Comparison of ENCODE assay signal across 9 cellular contexts in the genomic region with DNA sequence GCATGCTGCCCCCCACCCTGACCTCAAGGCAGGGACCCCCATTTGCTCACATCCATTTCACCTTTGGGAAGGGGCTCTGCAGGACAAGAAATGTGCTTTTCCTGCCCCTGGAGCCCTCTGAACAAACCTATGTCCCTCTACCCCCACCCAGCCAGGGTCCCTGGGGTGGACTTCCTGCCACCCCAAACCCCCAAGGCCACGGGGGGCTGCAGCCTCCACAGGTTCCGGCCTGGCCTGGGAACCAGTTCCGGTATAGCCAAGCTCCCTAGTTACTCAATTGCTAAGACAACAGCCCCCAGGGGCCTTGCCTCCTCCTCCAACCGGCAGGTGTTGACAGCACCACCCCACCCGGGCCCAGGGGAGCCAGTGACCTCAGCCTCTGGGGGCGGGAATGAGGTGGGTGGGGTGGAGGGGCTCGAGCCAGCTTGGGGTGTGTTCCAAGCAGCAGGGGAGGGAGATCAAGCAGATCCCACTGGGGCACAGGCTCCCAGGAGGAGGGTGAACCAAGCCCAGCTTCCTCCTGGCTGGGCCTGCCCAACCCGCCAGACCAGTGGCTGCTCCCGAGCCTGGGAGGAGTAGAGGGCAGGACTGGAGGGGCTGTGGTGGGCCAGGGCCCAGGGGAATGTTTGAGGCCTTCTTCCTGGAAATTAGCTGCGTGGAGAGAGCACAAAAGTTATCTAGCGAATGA. TPM values are rescaled to one million over a fixed set of nuclear protein-coding genes. Genes with fewer than 3 reads are reported as not detected.
DNase-seq lines count a peak whose midpoint lies in the region; ATAC-seq and TF ChIP-seq lines count a peak whose summit lies in the region.
"Had no signal": no experiment of that assay in that cellular context is flagged by ENCODE, and none has a peak within 500 bp of the region (broad histone marks: within the 10 kb centered on the region; RNA-seq: fewer than 3 reads in every experiment).

No MANE protein-coding gene starts in this region.

- no peaks in the 10 kb centered on the region for H3K27me3 ChIP-seq in cardiac muscle cell
- peaks cover 0 to 10% (median 4%) of the 10 kb centered on the region in 3 donors for H3K27me3 ChIP-seq in skeletal muscle tissue (ENCODE audit: control insufficient read depth in 3 of 3, insufficient read depth in 3 of 3, low read length in 3 of 3)
- H3K27me3 ChIP-seq in CD8-positive, alpha-beta memory T cell (ENCODE audit: insufficient read depth, low read length, poor library complexity, severe bottlenecking): no peaks in the 10 kb centered on the region

- H3K4me3 Mint-ChIP-seq in CD8-positive, alpha-beta memory T cell: peak overlapping the region in 1 of 7 donors; percentile 83
- no peak overlapping the region for H3K4me3 Mint-ChIP-seq in endothelial cell (ENCODE audit: unreplicated experiment)
- H3K4me3 Mint-ChIP-seq: T-cell had no signal

- H3K27ac ChIP-seq in cardiac muscle cell (peak overlapping the region; percentile 98), skeletal muscle tissue (ENCODE audit: low read depth, low read length) (peak overlapping the region; percentile 99)
- no peak overlapping the region for H3K27ac ChIP-seq in CD8-positive, alpha-beta memory T cell (ENCODE audit: low read depth, low read length)

- peak overlapping the region in 4 of 8 donors; percentile 77 to 95 (median 93) for H3K27ac Mint-ChIP-seq in CD8-positive, alpha-beta memory T cell
- H3K27ac Mint-ChIP-seq in endothelial cell (ENCODE audit: unreplicated experiment): no peak overlapping the region

- TF ChIP-seq CTCF in cardiac muscle cell (IDR thresholded peaks at IDR 0.05; ENCODE audit: low read depth, low read length) (no peak), endothelial cell (IDR thresholded peaks at IDR 0.05; ENCODE audit: unreplicated experiment) (no peak)

- H3K9me3 Mint-ChIP-seq in CD8-positive, alpha-beta memory T cell: no peaks in the 10 kb centered on the region
- H3K9me3 Mint-ChIP-seq in endothelial cell (ENCODE audit: unreplicated experiment): no peaks in the 10 kb centered on the region
- H3K9me3 Mint-ChIP-seq: T-cell had no signal

- H3K9me3 ChIP-seq in cardiac muscle cell (ENCODE audit: low read depth) (no peaks in the 10 kb centered on the region), skeletal muscle tissue (ENCODE audit: control insufficient read depth in 3 of 3, low read length in 3 of 3) (no peaks in the 10 kb centered on the region)
- H3K9me3 ChIP-seq in CD8-positive, alpha-beta memory T cell (ENCODE audit: low read length): no peaks in the 10 kb centered on the region

- H3K4me3 ChIP-seq in cardiac muscle cell (no peak overlapping the region), skeletal muscle tissue (ENCODE audit: low read length in 3 of 3) (no peak overlapping the region)
- H3K4me3 ChIP-seq in CD8-positive, alpha-beta memory T cell (ENCODE audit: low read length): no peak overlapping the region

- H3K4me1 ChIP-seq in cardiac muscle cell (ENCODE audit: low read depth): peaks cover 54% of the 10 kb centered on the region
- H3K4me1 ChIP-seq in skeletal muscle tissue (ENCODE audit: control insufficient read depth in 3 of 3, insufficient read depth in 3 of 3, low read length in 3 of 3): peaks cover 77 to 96% (median 81%) of the 10 kb centered on the region in 3 donors
- H3K4me1 ChIP-seq in CD8-positive, alpha-beta memory T cell (ENCODE audit: insufficient read depth, low read length): peaks cover 50% of the 10 kb centered on the region

- H3K4me1 Mint-ChIP-seq in CD8-positive, alpha-beta memory T cell: peaks cover 48 to 53% (median 48%) of the 10 kb centered on the region in 3 donors
- peaks cover 8% of the 10 kb centered on the region for H3K4me1 Mint-ChIP-seq in endothelial cell (ENCODE audit: unreplicated experiment)

- H3K9ac ChIP-seq in skeletal muscle tissue (ENCODE audit: low read depth in 1 of 3, low read length in 3 of 3): peak overlapping the region in 2 of 3 donors; percentile 65 to 73

- H3K36me3 ChIP-seq in cardiac muscle cell: no peaks in the 10 kb centered on the region
- H3K36me3 ChIP-seq in skeletal muscle tissue (ENCODE audit: control insufficient read depth in 3 of 3, insufficient read depth in 3 of 3, low read length in 3 of 3): peaks cover 0 to 3% (median 2%) of the 10 kb centered on the region in 3 donors
- no peaks in the 10 kb centered on the region for H3K36me3 ChIP-seq in CD8-positive, alpha-beta memory T cell (ENCODE audit: insufficient read depth, low read length)

- POLR2A ChIA-PET in CD8-positive, alpha-beta memory T cell (lab: Charles Lee): interaction anchor here (1.6 kb wide), 1 partner anchor 13 kb away, joined by 5 read pairs; a partner anchor contains a TSS

- peaks cover 0 to 3% (median 2%) of the 10 kb centered on the region in 3 donors for H3K36me3 Mint-ChIP-seq in CD8-positive, alpha-beta memory T cell
- H3K36me3 Mint-ChIP-seq in endothelial cell (ENCODE audit: low read depth, unreplicated experiment): peaks cover 5% of the 10 kb centered on the region
- H3K36me3 Mint-ChIP-seq: T-cell had no signal

- CTCF ChIA-PET in CD8-positive, alpha-beta memory T cell (lab: Charles Lee): interaction anchor here (1.1 to 2.8 kb wide), 3 partner anchors 21 to 55 kb away, joined by 3 to 9 read pairs (median 3); a partner anchor contains a TSS

- ATAC-seq in GM21423 (IDR thresholded peaks at IDR 0.05; ENCODE audit: unreplicated experiment) (peak; percentile 53), GM18519 (IDR thresholded peaks at IDR 0.05; ENCODE audit: low FRiP score, unreplicated experiment) (no peak)
- ATAC-seq: T-cell had no signal

- DNase-seq in NCI-H345 (lab: John Stamatoyannopoulos, UW) (peak; percentile 63), cardiac muscle cell (ENCODE audit: low read depth in 1 of 2, low spot score in 1 of 2) (peak; percentile 62 to 81), T1000 (lab: John Stamatoyannopoulos, UW) (no peak), endothelial cell (ENCODE audit: low spot score) (no peak)
- no peak for DNase-seq in CD8-positive, alpha-beta memory T cell
- DNase-seq: T-cell had no signal

- peaks cover 0 to 6% of the 10 kb centered on the region in 2 donors for H3K27me3 Mint-ChIP-seq in CD8-positive, alpha-beta memory T cell
- H3K27me3 Mint-ChIP-seq in endothelial cell (ENCODE audit: unreplicated experiment): peaks cover 15% of the 10 kb centered on the region

RNA-seq across cellular contexts. Expression of a gene that starts 6.6 kb away (rescaled TPM):
- total RNA-seq in cardiac muscle cell (21.0 and 27.2 TPM in 2 replicates), skeletal muscle tissue (0.52 TPM), endothelial cell (ENCODE audit: unreplicated experiment) (not detected)
- polyA plus RNA-seq in cardiac muscle cell: 11.9 and 14.7 TPM in 2 replicates
- total RNA-seq in CD8-positive, alpha-beta memory T cell: not detected
- polyA plus RNA-seq in CD8-positive, alpha-beta memory T cell: 0.39 TPM

RNA-seq across cellular contexts. Expression of a gene that starts 9.7 kb away (rescaled TPM):
- total RNA-seq in cardiac muscle cell (61.5 and 79.1 TPM in 2 replicates), skeletal muscle tissue (78.8 TPM), endothelial cell (ENCODE audit: unreplicated experiment) (1.2 TPM)
- 105 and 133 TPM in 2 replicates for polyA plus RNA-seq in cardiac muscle cell
- total RNA-seq in CD8-positive, alpha-beta memory T cell: 1 to 10 TPM in 1 of 2 experiments, under 1 TPM in 1; 0.97 to 1.6 TPM
- polyA plus RNA-seq in CD8-positive, alpha-beta memory T cell: not detected

RNA-seq across cellular contexts. Expression of a gene that starts 13.0 kb away (rescaled TPM):
- total RNA-seq in cardiac muscle cell (22.5 and 34.2 TPM in 2 replicates), skeletal muscle tissue (7.3 TPM), endothelial cell (ENCODE audit: unreplicated experiment) (11.2 TPM)
- 29.7 and 31.3 TPM in 2 replicates for polyA plus RNA-seq in cardiac muscle cell
- 10 to 100 TPM; 11.8 to 12.1 TPM for total RNA-seq in CD8-positive, alpha-beta memory T cell
- 22.4 TPM for polyA plus RNA-seq in CD8-positive, alpha-beta memory T cell

RNA-seq across cellular contexts. Expression of a gene that starts 25.0 kb away (rescaled TPM):
- total RNA-seq in cardiac muscle cell (293 and 310 TPM in 2 replicates), skeletal muscle tissue (69.9 TPM), endothelial cell (ENCODE audit: unreplicated experiment) (49.0 TPM)
- 194 and 235 TPM in 2 replicates for polyA plus RNA-seq in cardiac muscle cell
- 1 to 10 TPM; 3.6 to 3.9 TPM for total RNA-seq in CD8-positive, alpha-beta memory T cell
- polyA plus RNA-seq in CD8-positive, alpha-beta memory T cell: 2.4 TPM

RNA-seq across cellular contexts. Expression of a gene that starts 37.9 kb away (rescaled TPM):
- total RNA-seq in cardiac muscle cell: 67.1 and 84.1 TPM in 2 replicates
- polyA plus RNA-seq in cardiac muscle cell: 47.9 and 62.6 TPM in 2 replicates
- total RNA-seq in skeletal muscle tissue: 11.5 TPM
- 10 to 100 TPM; 71.4 to 74.1 TPM for total RNA-seq in CD8-positive, alpha-beta memory T cell
- polyA plus RNA-seq in CD8-positive, alpha-beta memory T cell: 44.5 TPM
- 77.7 TPM for total RNA-seq in endothelial cell (ENCODE audit: unreplicated experiment)

Comparison
In these comparisons a context has a peak if more than half of its experiments do, and no peak if none do; other contexts are left out.
1. DNase-seq: peak in NCI-H345 (single experiment) and cardiac muscle cell (2 of 2); none in CD8-positive, alpha-beta memory T cell (0 of 5), T1000 (single experiment) and endothelial cell (single experiment).
2. RNA of a gene that starts 6.6 kb away (total RNA-seq): 21.0 to 27.2 TPM in cardiac muscle cell; 0.52 TPM in skeletal muscle tissue (single experiment), not detected in CD8-positive, alpha-beta memory T cell and not detected in endothelial cell (single experiment); every median in the first group is over 10 times any median in the second.
3. RNA of a gene that starts 9.7 kb away (total RNA-seq): 61.5 to 79.1 TPM in cardiac muscle cell and 78.8 TPM in skeletal muscle tissue (single experiment); 0.97 to 1.6 TPM in CD8-positive, alpha-beta memory T cell and 1.2 TPM in endothelial cell (single experiment); every median in the first group is over 10 times any median in the second.